ENCODE assay signal across 8 cellular contexts in genomic region chr5:103139264-103139865, GRCh38. TPM values are rescaled to one million over a fixed set of nuclear protein-coding genes. Genes with fewer than 3 reads are reported as not detected.
DNase-seq lines count a peak whose midpoint lies in the region; TF ChIP-seq lines count a peak whose summit lies in the region.

No MANE protein-coding gene starts in this region.

- no peak for DNase-seq in GM12864 (ENCODE audit: low read depth)
- peak; percentile 37 for DNase-seq in HFF-Myc (ENCODE audit: extremely low read depth, low read depth)
- DNase-seq in MV-4-11 (lab: John Stamatoyannopoulos, UW): peak; percentile 69
- peak; percentile 79 for DNase-seq in SK-N-SH
- peak; percentile 92 for DNase-seq in activated naive CD4-positive, alpha-beta T cell treated with anti-CD3 and anti-CD28 coated beads for 36 hours
- DNase-seq in glomerular visceral epithelial cell (ENCODE audit: extremely low spot score): peak; percentile 82
- DNase-seq in posterior vena cava (ENCODE audit: low spot score): peak; percentile 79
- DNase-seq in vagina (ENCODE audit: extremely low spot score in 2 of 2): no peak

- H3K27ac Mint-ChIP-seq in activated naive CD4-positive, alpha-beta T cell treated with anti-CD3 and anti-CD28 coated beads for 36 hours: no peak overlapping the region

- H3K4me1 ChIP-seq in SK-N-SH (ENCODE audit: control insufficient read depth in 1 of 2, insufficient read depth in 2 of 2, low read depth in 1 of 2, low read length in 1 of 2): no peaks in the 10 kb centered on the region
- H3K4me1 ChIP-seq in vagina: no peaks in the 10 kb centered on the region

- peaks cover 5% of the 10 kb centered on the region for H3K4me1 Mint-ChIP-seq in activated naive CD4-positive, alpha-beta T cell treated with anti-CD3 and anti-CD28 coated beads for 36 hours (ENCODE audit: low read depth)

- H2AFZ ChIP-seq in SK-N-SH (ENCODE audit: low read depth): no peak overlapping the region

- peak; percentile 79 for TF ChIP-seq CTCF in GM12864 (IDR thresholded peaks at IDR 0.05; ENCODE audit: low read depth, low read length, missing control alignments)
- TF ChIP-seq CTCF in HFF-Myc (IDR thresholded peaks at IDR 0.05; ENCODE audit: low read depth, low read length, missing control alignments): peak; percentile 94
- TF ChIP-seq CTCF in SK-N-SH (IDR thresholded peaks at IDR 0.05): peak; percentile 98
- TF ChIP-seq CTCF in vagina (IDR thresholded peaks at IDR 0.05): peak; percentile 66 to 85 (median 70)

- H3K79me2 ChIP-seq in SK-N-SH (ENCODE audit: insufficient read depth): 0 out of 2 replicates have a peak, but pooled peaks cover under 1% of the 10 kb centered on the region

- H3K4me3 ChIP-seq in GM12864 (ENCODE audit: low read depth, low read length) (no peak overlapping the region), HFF-Myc (replicated peaks; ENCODE audit: low read depth, low read length) (no peak overlapping the region), SK-N-SH (ENCODE audit: low read depth in 2 of 2, low read length in 1 of 2) (no peak overlapping the region; a peak in 1 of 4 replicates), vagina (no peak overlapping the region)

- intact Hi-C loops in activated naive CD4-positive, alpha-beta T cell treated with anti-CD3 and anti-CD28 coated beads for 36 hours (cut with micrococcal nuclease): loop anchor here (1.0 to 5.0 kb wide), 9 partner anchors 71 to 603 kb away; no protein-coding TSS in a partner anchor
- intact Hi-C loops in posterior vena cava (cut with DNase I): no loop called here
- intact Hi-C loops in vagina (cut with DNase I): no loop called here

- TF ChIP-seq POLR2A in vagina (IDR thresholded peaks at IDR 0.05): no peak

- H3K4me2 ChIP-seq in SK-N-SH: no peak overlapping the region

- H3K27me3 ChIP-seq in SK-N-SH (ENCODE audit: insufficient read depth) (no peaks in the 10 kb centered on the region), vagina (no peaks in the 10 kb centered on the region)

- H3K9ac ChIP-seq in SK-N-SH: no peak overlapping the region

- peaks cover 36 to 39% of the 10 kb centered on the region in 2 experiments for H3K36me3 ChIP-seq in SK-N-SH (replicated peaks in 1 of 2; ENCODE audit: control insufficient read depth in 1 of 2, insufficient read depth in 2 of 2, low read length in 1 of 2)
- peaks cover 0 to 8% of the 10 kb centered on the region in 2 donors for H3K36me3 ChIP-seq in vagina

- H3K9me3 Mint-ChIP-seq in activated naive CD4-positive, alpha-beta T cell treated with anti-CD3 and anti-CD28 coated beads for 36 hours: no peaks in the 10 kb centered on the region

- no peak overlapping the region for H3K4me3 Mint-ChIP-seq in activated naive CD4-positive, alpha-beta T cell treated with anti-CD3 and anti-CD28 coated beads for 36 hours

- POLR2A ChIA-PET in SK-N-SH (lab: Yijun Ruan, JAX): no interaction called here

- H3K27me3 Mint-ChIP-seq in activated naive CD4-positive, alpha-beta T cell treated with anti-CD3 and anti-CD28 coated beads for 36 hours (ENCODE audit: low read depth): no peaks in the 10 kb centered on the region

- no peaks in the 10 kb centered on the region for H4K20me1 ChIP-seq in SK-N-SH (ENCODE audit: insufficient read depth)

- WGBS in SK-N-SH (ENCODE audit: low lambda C conversion rate): 0% methylated on average over 2 of the region's 2 CpGs

- H3K9me2 ChIP-seq in SK-N-SH: no peaks in the 10 kb centered on the region

- peaks cover 9% of the 10 kb centered on the region for H3F3A ChIP-seq in SK-N-SH (replicated peaks; ENCODE audit: insufficient read depth)

- CTCF ChIA-PET in SK-N-SH (lab: Yijun Ruan, JAX): interaction anchor here (0.5 to 3.4 kb wide), 41 partner anchors 9 to 603 kb away, joined by 3 to 18 read pairs (median 3); partner anchors contain the start of genes GIN1, PAM and PPIP5K2
- CTCF ChIA-PET in activated naive CD4-positive, alpha-beta T cell treated with anti-CD3 and anti-CD28 coated beads for 36 hours (lab: Charles Lee): interaction anchor here (0.6 to 3.5 kb wide), 25 partner anchors 9 to 553 kb away, joined by 3 to 29 read pairs (median 3); no protein-coding TSS in a partner anchor

- peak; percentile 95 for TF ChIP-seq RAD21 in SK-N-SH (IDR thresholded peaks at IDR 0.05; ENCODE audit: low read length)

- H3K9me3 ChIP-seq in SK-N-SH (no peaks in the 10 kb centered on the region), vagina (no peaks in the 10 kb centered on the region)

- no peak for TF ChIP-seq EP300 in SK-N-SH (IDR thresholded peaks at IDR 0.05; ENCODE audit: borderline replicate concordance in 1 of 2, low read depth in 1 of 2, low read length in 1 of 2)

- no peak overlapping the region for H3K27ac ChIP-seq in SK-N-SH (ENCODE audit: low read depth in 2 of 2, low read length in 1 of 2)
- no peak overlapping the region for H3K27ac ChIP-seq in vagina

- H3K36me3 Mint-ChIP-seq in activated naive CD4-positive, alpha-beta T cell treated with anti-CD3 and anti-CD28 coated beads for 36 hours (ENCODE audit: low read depth): peaks cover 18% of the 10 kb centered on the region

TF ChIP-seq in SK-N-SH, 30 proteins besides CTCF, POLR2A, EP300 and RAD21:
- TF ChIP-seq RCOR1 (IDR thresholded peaks at IDR 0.05; ENCODE audit: low read length) (0 out of 2 replicates have a peak, but pooled peaks have one; percentile 24), ELF1 (IDR thresholded peaks at IDR 0.05) (no peak), SMC3 (IDR thresholded peaks at IDR 0.05; ENCODE audit: low read depth, low read length) (peak; percentile 73), REST (IDR thresholded peaks at IDR 0.05; ENCODE audit: low read depth, low read length) (no peak)

RNA-seq across cellular contexts. Expression of gene PPIP5K2, which starts 19.3 kb away (rescaled TPM):
- 18.2 and 24.4 TPM in 2 replicates for polyA plus RNA-seq in SK-N-SH (2012; rRNA removed)
- 22.7 and 24.8 TPM in 2 replicates for polyA plus RNA-seq in SK-N-SH (2012; cell fraction: cytosol; rRNA removed)
- polyA plus RNA-seq in SK-N-SH (2012; cell fraction: nucleus; rRNA removed): 25.8 and 54.9 TPM in 2 replicates
- total RNA-seq in activated naive CD4-positive, alpha-beta T cell treated with anti-CD3 and anti-CD28 coated beads for 36 hours: 10 to 100 TPM; 35.8 to 45.0 TPM
- total RNA-seq in posterior vena cava (10 to 100 TPM; 57.9 to 63.9 TPM), vagina (24.6 TPM)

RNA-seq across cellular contexts. Expression of gene GIN1, which starts 19.4 kb away (rescaled TPM):
- polyA plus RNA-seq in SK-N-SH (2012; rRNA removed): 1.3 and 1.6 TPM in 2 replicates
- 1.8 and 2.3 TPM in 2 replicates for polyA plus RNA-seq in SK-N-SH (2012; cell fraction: cytosol; rRNA removed)
- polyA plus RNA-seq in SK-N-SH (2012; cell fraction: nucleus; rRNA removed): 2.0 and 2.5 TPM in 2 replicates
- total RNA-seq in activated naive CD4-positive, alpha-beta T cell treated with anti-CD3 and anti-CD28 coated beads for 36 hours: 10 to 100 TPM; 11.0 to 13.0 TPM
- 1 to 10 TPM; 8.6 to 9.0 TPM for total RNA-seq in posterior vena cava
- total RNA-seq in vagina: 5.4 TPM

Comparison
In these comparisons a context has a peak if more than half of its experiments do, and no peak if none do; other contexts are left out.
1. DNase-seq: peak in HFF-Myc (single experiment), MV-4-11 (single experiment), SK-N-SH (single experiment), activated naive CD4-positive, alpha-beta T cell treated with anti-CD3 and anti-CD28 coated beads for 36 hours (single experiment), glomerular visceral epithelial cell (single experiment) and posterior vena cava (single experiment); none in GM12864 (single experiment) and vagina (0 of 2).
2. Peak in every context shown above with its lines, with median percentiles within 50 percentile points of each other: CTCF ChIP-seq.